In the genomic region with DNA sequence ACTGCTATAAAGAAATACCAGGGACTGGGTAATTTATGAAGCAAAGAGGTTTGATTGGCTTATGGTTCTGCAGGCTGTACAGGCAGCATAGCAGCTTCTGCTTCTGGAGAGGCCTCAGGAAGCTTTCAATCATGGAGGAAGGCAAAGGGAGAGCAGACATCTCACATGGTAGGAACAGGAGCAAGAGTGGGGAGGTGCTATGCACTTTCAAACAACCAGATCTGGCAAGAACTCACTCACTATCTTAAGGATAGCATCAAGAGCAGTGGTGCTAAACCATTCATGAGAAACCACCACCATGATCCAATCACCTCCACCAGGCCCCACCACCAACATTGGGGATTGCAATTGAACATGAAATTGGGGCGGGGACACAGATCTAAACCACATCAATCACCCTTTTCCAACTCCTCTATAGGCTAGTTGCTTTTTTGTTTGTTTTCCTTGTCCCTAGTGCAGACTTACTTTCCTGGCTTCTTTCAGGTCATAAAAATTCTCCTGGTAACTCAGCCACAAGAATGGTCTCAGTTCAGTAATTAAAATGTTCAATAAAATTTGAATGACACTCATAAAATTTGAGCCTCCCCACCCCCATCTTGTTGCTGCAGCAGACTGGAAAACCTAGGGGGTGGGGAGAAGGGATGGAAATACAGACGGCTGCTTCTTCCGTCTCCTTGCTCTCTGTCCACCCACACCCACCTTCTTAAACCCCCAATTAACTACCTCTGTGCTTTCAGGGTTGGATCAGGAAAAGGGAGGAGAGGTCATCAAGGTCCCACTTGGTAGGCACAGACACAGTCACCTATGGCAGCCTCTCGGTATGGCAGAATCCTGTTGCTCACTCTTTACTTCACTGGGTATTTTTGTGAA, we compare ENCODE assay signal across 23 cellular contexts.
"Had no signal": no experiment of that assay in that cellular context is flagged by ENCODE, and none has a peak within 500 bp of the region (broad histone marks: within the 10 kb centered on the region; RNA-seq: fewer than 3 reads in every experiment).

No MANE protein-coding gene starts in this region.

- H3K9me3 ChIP-seq: esophagus squamous epithelium, gastroesophageal sphincter, left ventricle myocardium inferior, lower lobe of right lung, prostate gland, right lobe of liver, tibial artery, upper lobe of right lung, vagina had no signal

- H3K9ac ChIP-seq: parathyroid adenoma had no signal

- H3K36me3 ChIP-seq: esophagus squamous epithelium, gastroesophageal sphincter, left ventricle myocardium inferior, lower lobe of right lung, prostate gland, right lobe of liver, tibial artery, upper lobe of right lung, vagina had no signal

- DNase-seq: dermis blood vessel endothelial cell; esophagus squamous epithelium; foreskin fibroblast; glutamatergic neuron; islet precursor cell; left ventricle myocardium inferior; lower lobe of right lung; retina; right lobe of liver; stimulated activated CD4-positive, alpha-beta T cell treated with anti-CD3 and anti-CD28 coated beads, Interleukin-15, amount 100 ng/mL, for 24 hours; stimulated activated CD4-positive, alpha-beta T cell treated with anti-CD3 and anti-CD28 coated beads, Interleukin-1b, Interleukin-23, amount 100 ng/mL, for 48 hours; stimulated activated CD4-positive, alpha-beta T cell treated with anti-CD3 and anti-CD28 coated beads, Interleukin-4, amount 100 ng/mL, for 24 hours; tibial artery; upper lobe of right lung had no signal

- ATAC-seq: gastroesophageal sphincter; lower lobe of right lung; natural killer cell treated with Interleukin-12 subunit alpha and Interleukin-12 subunit beta and Interleukin-15 and Interleukin-18, amount 100 ng/mL, for 72 hours; right lobe of liver; stimulated activated memory B cell treated with anti-CD40 and anti-IgM and Interleukin-4, amounts not matched to agents 10 μg/mL and 1 μg/mL and 100 μg/mL, for 72 hours; upper lobe of right lung had no signal

- H3K4me3 Mint-ChIP-seq: memory B cell; mesothelial cell of epicardium; natural killer cell treated with Interleukin-12 subunit alpha and Interleukin-12 subunit beta and Interleukin-15 and Interleukin-18, amount 100 ng/mL, for 72 hours; stimulated activated memory B cell treated with anti-CD40 and anti-IgM and Interleukin-4, amounts not matched to agents 10 μg/mL and 1 μg/mL and 100 μg/mL, for 72 hours; stimulated activated naive CD8-positive, alpha-beta T cell treated with anti-CD3 and anti-CD28 coated beads, Interleukin-15, Interleukin-2, amounts not matched to agents 100 ng/mL and 50 ng/mL, for 24 hours had no signal

- H3K27ac Mint-ChIP-seq: memory B cell; mesothelial cell of epicardium; stimulated activated memory B cell treated with anti-CD40 and anti-IgM and Interleukin-4, amounts not matched to agents 10 μg/mL and 1 μg/mL and 100 μg/mL, for 72 hours; stimulated activated naive CD8-positive, alpha-beta T cell treated with anti-CD3 and anti-CD28 coated beads, Interleukin-15, Interleukin-2, amounts not matched to agents 100 ng/mL and 50 ng/mL, for 24 hours had no signal

- H3K4me3 ChIP-seq: esophagus squamous epithelium, gastroesophageal sphincter, left ventricle myocardium inferior, lower lobe of right lung, prostate gland, right lobe of liver, tibial artery, upper lobe of right lung, vagina had no signal

- H2AFZ ChIP-seq: parathyroid adenoma had no signal

- H3K4me1 ChIP-seq: esophagus squamous epithelium, left ventricle myocardium inferior, lower lobe of right lung, parathyroid adenoma, prostate gland, right lobe of liver, tibial artery, upper lobe of right lung had no signal

- H3K36me3 Mint-ChIP-seq: mesothelial cell of epicardium; natural killer cell treated with Interleukin-12 subunit alpha and Interleukin-12 subunit beta and Interleukin-15 and Interleukin-18, amount 100 ng/mL, for 72 hours; stimulated activated memory B cell treated with anti-CD40 and anti-IgM and Interleukin-4, amounts not matched to agents 10 μg/mL and 1 μg/mL and 100 μg/mL, for 72 hours had no signal

- H3K27me3 Mint-ChIP-seq: stimulated activated memory B cell treated with anti-CD40 and anti-IgM and Interleukin-4, amounts not matched to agents 10 μg/mL and 1 μg/mL and 100 μg/mL, for 72 hours; stimulated activated naive CD8-positive, alpha-beta T cell treated with anti-CD3 and anti-CD28 coated beads, Interleukin-15, Interleukin-2, amounts not matched to agents 100 ng/mL and 50 ng/mL, for 24 hours had no signal

- H3K79me2 ChIP-seq: parathyroid adenoma had no signal

- H3K27me3 ChIP-seq: esophagus squamous epithelium, gastroesophageal sphincter, right lobe of liver, tibial artery, upper lobe of right lung, vagina had no signal

- H3K27ac ChIP-seq: esophagus squamous epithelium, gastroesophageal sphincter, left ventricle myocardium inferior, lower lobe of right lung, parathyroid adenoma, prostate gland, right lobe of liver, tibial artery, upper lobe of right lung, vagina had no signal

- H3K4me1 Mint-ChIP-seq: mesothelial cell of epicardium had no signal

- H3K9me3 Mint-ChIP-seq: memory B cell; mesothelial cell of epicardium; natural killer cell treated with Interleukin-12 subunit alpha and Interleukin-12 subunit beta and Interleukin-15 and Interleukin-18, amount 100 ng/mL, for 72 hours; stimulated activated memory B cell treated with anti-CD40 and anti-IgM and Interleukin-4, amounts not matched to agents 10 μg/mL and 1 μg/mL and 100 μg/mL, for 72 hours; stimulated activated naive CD8-positive, alpha-beta T cell treated with anti-CD3 and anti-CD28 coated beads, Interleukin-15, Interleukin-2, amounts not matched to agents 100 ng/mL and 50 ng/mL, for 24 hours had no signal
